19 cellular contexts compared by ENCODE assay signal in genomic region chr6:38194282-38194572, GRCh38.
DNase-seq lines count a peak whose midpoint lies in the region; ATAC-seq, FAIRE-seq and TF ChIP-seq lines count a peak whose summit lies in the region.
"Had no signal": no experiment of that assay in that cellular context is flagged by ENCODE, and none has a peak within 500 bp of the region (broad histone marks: within the 10 kb centered on the region; RNA-seq: fewer than 3 reads in every experiment).

No MANE protein-coding gene starts in this region.

- H3K4me3 Mint-ChIP-seq in nephron: no peak overlapping the region
- H3K4me3 Mint-ChIP-seq in naive thymus-derived CD8-positive, alpha-beta T cell: no peak overlapping the region
- H3K4me3 Mint-ChIP-seq: CD4-positive, CD25-positive, alpha-beta regulatory T cell; CD8-positive, alpha-beta memory T cell had no signal

- H3K4me2 ChIP-seq in endothelial cell of umbilical vein (ENCODE audit: insufficient read depth, low read length): no peak overlapping the region

- H3K27me3 ChIP-seq in endothelial cell of umbilical vein (ENCODE audit: control insufficient read depth in 2 of 2, insufficient read depth in 2 of 2, low read length in 2 of 2) (no peaks in the 10 kb centered on the region), psoas muscle (ENCODE audit: insufficient read depth in 3 of 3, low read length in 2 of 3) (no peaks in the 10 kb centered on the region), tibial artery (no peaks in the 10 kb centered on the region)
- H3K27me3 ChIP-seq: BE2C had no signal

- H3K27me3 Mint-ChIP-seq in nephron (ENCODE audit: low read depth): no peaks in the 10 kb centered on the region
- no peaks in the 10 kb centered on the region for H3K27me3 Mint-ChIP-seq in naive thymus-derived CD8-positive, alpha-beta T cell
- H3K27me3 Mint-ChIP-seq: CD4-positive, CD25-positive, alpha-beta regulatory T cell; CD8-positive, alpha-beta memory T cell had no signal

- POLR2A ChIA-PET in endothelial cell of umbilical vein (lab: Charles Lee): no interaction called here
- POLR2A ChIA-PET in naive thymus-derived CD8-positive, alpha-beta T cell (lab: Charles Lee): no interaction called here

- no peaks in the 10 kb centered on the region for H3K9me1 ChIP-seq in endothelial cell of umbilical vein (replicated peaks; ENCODE audit: control insufficient read depth, extremely low read depth, insufficient read depth, low read length)

- no peak overlapping the region for H2AFZ ChIP-seq in endothelial cell of umbilical vein (ENCODE audit: low read depth, low read length)

- BruUV-seq in endothelial cell of umbilical vein (replicated peaks; lab: Mats Ljungman, UMichigan): no TSS peak

- H3K79me2 ChIP-seq in endothelial cell of umbilical vein (ENCODE audit: control insufficient read depth, insufficient read depth, low read length): no peaks in the 10 kb centered on the region

- H3K27ac ChIP-seq in endothelial cell of umbilical vein (ENCODE audit: insufficient read depth, low read depth, low read length) (peak overlapping the region; percentile 28), psoas muscle (no peak overlapping the region), tibial artery (no peak overlapping the region)

- H3K36me3 ChIP-seq in endothelial cell of umbilical vein (ENCODE audit: control insufficient read depth in 2 of 2, extremely low read depth in 1 of 2, insufficient read depth in 2 of 2, low read length in 2 of 2) (no peaks in the 10 kb centered on the region), psoas muscle (ENCODE audit: insufficient read depth in 1 of 2, low read depth in 1 of 2) (no peaks in the 10 kb centered on the region), tibial artery (no peaks in the 10 kb centered on the region)
- H3K36me3 ChIP-seq: BE2C, HAP-1 had no signal

- peak overlapping the region in 2 of 3 experiments; percentile 51 to 91 for H3K27ac Mint-ChIP-seq in nephron
- no peak overlapping the region for H3K27ac Mint-ChIP-seq in naive thymus-derived CD8-positive, alpha-beta T cell
- H3K27ac Mint-ChIP-seq: CD4-positive, CD25-positive, alpha-beta regulatory T cell had no signal

- dilution Hi-C loops in endothelial cell of umbilical vein (cut with MboI; ENCODE audit: extremely low pct_ligation_motif_present, low sequenced_read_pairs): no loop called here

- TF ChIP-seq CTCF in endothelial cell of umbilical vein (IDR thresholded peaks at IDR 0.05; ENCODE audit: extremely low read depth in 1 of 2, insufficient read depth in 1 of 2, low read depth in 1 of 2, low read length in 2 of 2) (no peak), nephron (IDR thresholded peaks at IDR 0.05; ENCODE audit: unreplicated experiment in 3 of 3) (no peak), psoas muscle (IDR thresholded peaks at IDR 0.05) (no peak), tibial artery (IDR thresholded peaks at IDR 0.05) (no peak)

- no peak overlapping the region for H3K9ac ChIP-seq in endothelial cell of umbilical vein (replicated peaks; ENCODE audit: extremely low read depth, insufficient read depth, low read length)

- H3K9me3 Mint-ChIP-seq in nephron: no peaks in the 10 kb centered on the region
- no peaks in the 10 kb centered on the region for H3K9me3 Mint-ChIP-seq in naive thymus-derived CD8-positive, alpha-beta T cell
- H3K9me3 Mint-ChIP-seq: CD4-positive, CD25-positive, alpha-beta regulatory T cell; CD8-positive, alpha-beta memory T cell had no signal

- H3K36me3 Mint-ChIP-seq in nephron (ENCODE audit: low read depth): no peaks in the 10 kb centered on the region
- H3K36me3 Mint-ChIP-seq in naive thymus-derived CD8-positive, alpha-beta T cell: peaks cover 0 to 26% (median 13%) of the 10 kb centered on the region in 3 donors

- no peak for TF ChIP-seq POLR2A in endothelial cell of umbilical vein (IDR thresholded peaks at IDR 0.05; ENCODE audit: low read depth, low read length)

- ATAC-seq in psoas muscle (peak in 3 of 4 donors; percentile 27 to 69 (median 36)), GM21367 (IDR thresholded peaks at IDR 0.05; ENCODE audit: unreplicated experiment) (no peak)
- no peak for ATAC-seq in naive thymus-derived CD8-positive, alpha-beta T cell
- ATAC-seq: GM12878 had no signal

- peaks cover 18% of the 10 kb centered on the region for H3K4me1 Mint-ChIP-seq in nephron
- peaks cover 0 to 4% (median 0%) of the 10 kb centered on the region in 4 donors for H3K4me1 Mint-ChIP-seq in naive thymus-derived CD8-positive, alpha-beta T cell
- H3K4me1 Mint-ChIP-seq: CD8-positive, alpha-beta memory T cell had no signal

- CTCF ChIA-PET in endothelial cell of umbilical vein (lab: Charles Lee): interaction anchor here (1.0 to 3.4 kb wide), 3 partner anchors 161 to 378 kb away, joined by 4 to 11 read pairs (median 4); no protein-coding TSS in a partner anchor

- no peak for FAIRE-seq in endothelial cell of umbilical vein (lab: Jason Lieb, UNC)
- FAIRE-seq: A204.1 had no signal

- no peaks in the 10 kb centered on the region for H4K20me1 ChIP-seq in endothelial cell of umbilical vein (replicated peaks; ENCODE audit: control insufficient read depth, extremely low read depth, insufficient read depth, low read length)

- intact Hi-C loops in endothelial cell of umbilical vein (cut with micrococcal nuclease): loop anchor here (5.0 to 10.0 kb wide), 2 partner anchors 63 to 481 kb away; no protein-coding TSS in a partner anchor
- intact Hi-C loops in psoas muscle (cut with DNase I): no loop called here
- intact Hi-C loops in tibial artery (cut with DNase I; ENCODE audit: low total_unique reads): no loop called here

- H3K4me3 ChIP-seq in endothelial cell of umbilical vein (replicated peaks in 1 of 3; ENCODE audit: insufficient read depth in 1 of 3, low read depth in 1 of 3, low read length in 3 of 3): no peak overlapping the region
- no peak overlapping the region for H3K4me3 ChIP-seq in psoas muscle
- no peak overlapping the region for H3K4me3 ChIP-seq in tibial artery
- H3K4me3 ChIP-seq: GM12878, HAP-1 had no signal

- H3K4me1 ChIP-seq in endothelial cell of umbilical vein (ENCODE audit: control insufficient read depth, extremely low read depth, insufficient read depth, low read length): peaks cover 13% of the 10 kb centered on the region
- no peaks in the 10 kb centered on the region for H3K4me1 ChIP-seq in psoas muscle
- H3K4me1 ChIP-seq in tibial artery: no peaks in the 10 kb centered on the region
- H3K4me1 ChIP-seq: BE2C had no signal

- DNase-seq in endothelial cell of umbilical vein (ENCODE audit: low read depth, low spot score): no peak
- no peak for DNase-seq in psoas muscle
- DNase-seq in tibial artery: no peak
- DNase-seq in naive thymus-derived CD8-positive, alpha-beta T cell: no peak
- DNase-seq in NOMO-1 treated with DMSO at 0.1 percent for 48 hours (lab: John Stamatoyannopoulos, UW; ENCODE audit: unreplicated experiment): no peak
- DNase-seq: ACHN; BE2C; C1 segment of cervical spinal cord; CD4-positive, CD25-positive, alpha-beta regulatory T cell; CD8-positive, alpha-beta memory T cell; DMS 273 treated with DMSO at 0.1 percent for 48 hours; DMS53; DND-41; EL had no signal

- 73 to 83% (median 74%) methylated on average over 2 of the region's 2 CpGs for WGBS in psoas muscle, 3 donors

- H3K9me3 ChIP-seq in endothelial cell of umbilical vein (replicated peaks; ENCODE audit: control insufficient read depth, insufficient read depth, low read length) (no peaks in the 10 kb centered on the region), psoas muscle (no peaks in the 10 kb centered on the region), tibial artery (no peaks in the 10 kb centered on the region)
- H3K9me3 ChIP-seq: BE2C, HAP-1 had no signal

TF ChIP-seq in endothelial cell of umbilical vein, 7 proteins besides CTCF, POLR2A, EP300 and RAD21:
- no peak for TF ChIP-seq FOS (IDR thresholded peaks at IDR 0.05; ENCODE audit: borderline replicate concordance, insufficient read depth, low read length)
- TF ChIP-seq JUN (IDR thresholded peaks at IDR 0.05; ENCODE audit: borderline replicate concordance, insufficient read depth, insufficient read length, low read depth): no peak
- no peak for TF ChIP-seq MYC (IDR thresholded peaks at IDR 0.05; ENCODE audit: low read depth, low read length)
- no peak for TF ChIP-seq GATA2 (IDR thresholded peaks at IDR 0.05; ENCODE audit: insufficient read depth, insufficient read length, low read depth, low read length)
- TF ChIP-seq, protein P1, sequence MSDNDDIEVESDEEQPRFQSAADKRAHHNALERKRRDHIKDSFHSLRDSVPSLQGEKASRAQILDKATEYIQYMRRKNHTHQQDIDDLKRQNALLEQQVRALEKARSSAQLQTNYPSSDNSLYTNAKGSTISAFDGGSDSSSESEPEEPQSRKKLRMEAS (IDR thresholded peaks at IDR 0.05; ENCODE audit: insufficient read depth, insufficient read length): no peak
- no peak for TF ChIP-seq POLR2AphosphoS5 (IDR thresholded peaks at IDR 0.05; ENCODE audit: insufficient read depth, low read depth, low read length)
- TF ChIP-seq EZH2 (IDR thresholded peaks at IDR 0.05; ENCODE audit: borderline replicate concordance, low read depth, low read length, severe bottlenecking): no peak

Comparison
In these comparisons a context has a peak if more than half of its experiments do, and no peak if none do; other contexts are left out.
1. H3K27ac Mint-ChIP-seq: peak in nephron (2 of 3); none in naive thymus-derived CD8-positive, alpha-beta T cell (0 of 10).
2. ATAC-seq: peak in psoas muscle (3 of 4); none in naive thymus-derived CD8-positive, alpha-beta T cell (0 of 2) and GM21367 (single experiment).